8 cellular contexts compared by ENCODE assay signal in genomic region chr5:159772698-159773061, GRCh38.
DNase-seq lines count a peak whose midpoint lies in the region; FAIRE-seq and TF ChIP-seq lines count a peak whose summit lies in the region.
"Had no signal": no experiment of that assay in that cellular context is flagged by ENCODE, and none has a peak within 500 bp of the region (broad histone marks: within the 10 kb centered on the region; RNA-seq: fewer than 3 reads in every experiment).

No MANE protein-coding gene starts in this region.

- no peak for TF ChIP-seq POLR2A in GM12891 (IDR thresholded peaks at IDR 0.05; ENCODE audit: low read depth, low read length)

- no peak for DNase-seq in GM23248
- no peak for DNase-seq in SJCRH30
- no peak for DNase-seq in fibroblast of mammary gland (ENCODE audit: low read depth)
- DNase-seq in skeletal muscle cell (ENCODE audit: low read depth), result no peak
- no peak for DNase-seq in GM10248 (ENCODE audit: extremely low spot score)
- no peak for DNase-seq in GM12891 (ENCODE audit: insufficient read length, low spot score)
- DNase-seq in NCI-H69 (lab: John Stamatoyannopoulos, UW), result no peak

- H2AFZ ChIP-seq in GM23248, result peak overlapping the region; percentile 86

- H3K9ac ChIP-seq in GM23248, result peak overlapping the region; percentile 80

- no peaks in the 10 kb centered on the region for H3K79me2 ChIP-seq in GM23248 (ENCODE audit: insufficient read depth)

- TF ChIP-seq CTCF in fibroblast of mammary gland (conservative IDR thresholded peaks at IDR 0.05; ENCODE audit: control insufficient read depth, insufficient read depth, low read depth, low read length) (no peak), GM10248 (IDR thresholded peaks at IDR 0.05; ENCODE audit: control extremely low read depth, extremely low read depth, low read depth, missing control alignments) (no peak)

- WGBS in GM23248 (ENCODE audit: low coverage in 1 of 2, low lambda C conversion rate in 2 of 2, missing lambda C conversion rate in 2 of 2), 2 experiments, result 89 to 92% methylated on average over 6 of the region's 6 CpGs

- peaks cover 14% of the 10 kb centered on the region; the same call in 1 of the 2 replicates for H3K4me1 ChIP-seq in GM23248 (ENCODE audit: insufficient read depth)
- H3K4me1 ChIP-seq in SJCRH30, result no peaks in the 10 kb centered on the region

- H3K27me3 ChIP-seq in GM23248 (replicated peaks; ENCODE audit: insufficient read depth), result no peaks in the 10 kb centered on the region
- peaks cover 6% of the 10 kb centered on the region for H3K27me3 ChIP-seq in SJCRH30

- H3K27ac ChIP-seq in GM23248 (peak overlapping the region; percentile 64), SJCRH30 (no peak overlapping the region)
- H3K27ac ChIP-seq: SK-N-MC had no signal

- H3K4me3 ChIP-seq in GM23248, result peak overlapping the region; percentile 67
- H3K4me3 ChIP-seq in SJCRH30, result peak overlapping the region; percentile 40
- H3K4me3 ChIP-seq in fibroblast of mammary gland (ENCODE audit: control insufficient read depth, low read depth, low read length), result peak overlapping the region; percentile 15
- peak overlapping the region; percentile 43 for H3K4me3 ChIP-seq in skeletal muscle cell (ENCODE audit: low read depth, low read length)
- H3K4me3 ChIP-seq: SK-N-MC had no signal

- H3K36me3 ChIP-seq in GM23248 (ENCODE audit: low read depth) (no peaks in the 10 kb centered on the region), SJCRH30 (no peaks in the 10 kb centered on the region)

- H3F3A ChIP-seq in GM23248 (ENCODE audit: insufficient read depth), result 0 out of 2 replicates have a peak, but pooled peaks cover 5% of the 10 kb centered on the region

- in situ Hi-C loops in GM23248 (cut with MboI), result no loop called here

- no peak for FAIRE-seq in GM12891 (lab: Jason Lieb, UNC)

- POLR2A ChIA-PET in GM10248 (lab: Yijun Ruan, JAX), result no interaction called here

- H3K9me3 ChIP-seq in GM23248 (ENCODE audit: low read depth) (no peaks in the 10 kb centered on the region), SJCRH30 (replicated peaks) (no peaks in the 10 kb centered on the region)

- no peaks in the 10 kb centered on the region for H3K9me2 ChIP-seq in GM23248 (ENCODE audit: insufficient read depth)

- CTCF ChIA-PET in GM10248 (lab: Yijun Ruan, JAX), result interaction anchor here (1.4 kb wide), 1 partner anchor 10 kb away, joined by 4 read pairs; no protein-coding TSS in a partner anchor

- H3K4me2 ChIP-seq in GM23248 (ENCODE audit: unreplicated experiment), result peak overlapping the region; percentile 77

- H4K20me1 ChIP-seq in GM23248 (ENCODE audit: insufficient read depth), result no peaks in the 10 kb centered on the region

TF ChIP-seq in GM12891, 5 proteins besides CTCF, POLR2A, EP300 and RAD21:
- TF ChIP-seq TAF1 (IDR thresholded peaks at IDR 0.05; ENCODE audit: low read depth, low read length) (no peak), POU2F2 (IDR thresholded peaks at IDR 0.05; ENCODE audit: low read depth, low read length) (no peak), SPI1 (IDR thresholded peaks at IDR 0.05; ENCODE audit: low read depth, low read length) (no peak), POLR2AphosphoS5 (IDR thresholded peaks at IDR 0.05; ENCODE audit: low read depth, low read length) (no peak), PAX5 (IDR thresholded peaks at IDR 0.05; ENCODE audit: insufficient read depth, low read length, severe bottlenecking) (no peak)

Comparison
In these comparisons a context has a peak if more than half of its experiments do, and no peak if none do; other contexts are left out.
1. H3K4me3 ChIP-seq: peak in every context shown above with its lines; median percentile 67 in GM23248; 43 in skeletal muscle cell; 40 in SJCRH30; 15 in fibroblast of mammary gland.